20 cellular contexts compared by ENCODE assay signal in the genomic region with DNA sequence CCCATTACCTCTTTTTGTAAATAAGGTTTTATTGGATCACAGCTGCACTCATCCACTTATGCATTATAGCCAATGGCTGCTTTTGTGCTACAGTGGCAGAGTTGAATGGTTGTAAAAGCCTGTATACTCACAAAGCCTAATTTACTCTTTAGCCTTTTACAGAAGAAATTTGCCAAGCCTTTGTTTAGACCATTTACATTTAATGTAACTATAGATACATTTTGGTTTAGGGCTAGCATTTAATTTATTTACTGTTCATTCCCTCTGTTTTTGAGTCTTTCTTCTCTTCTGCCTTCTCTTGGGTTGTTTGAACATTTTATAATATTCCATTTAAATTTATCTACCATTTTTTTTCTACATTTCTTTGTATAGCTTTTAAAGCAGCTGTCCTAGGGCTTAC.
"Had no signal": no experiment of that assay in that cellular context is flagged by ENCODE, and none has a peak within 500 bp of the region (broad histone marks: within the 10 kb centered on the region; RNA-seq: fewer than 3 reads in every experiment).

No MANE protein-coding gene starts in this region.

- H3K27me3 Mint-ChIP-seq: activated CD4-positive, alpha-beta memory T cell treated with anti-CD3 and anti-CD28 coated beads for 36 hours; activated CD4-positive, alpha-beta T cell treated with anti-CD3 and anti-CD28 coated beads for 36 hours; natural killer cell treated with Interleukin-12 subunit alpha and Interleukin-12 subunit beta and Interleukin-15 and Interleukin-18, amount 100 ng/mL, for 72 hours; type B pancreatic cell had no signal

- H3K4me3 ChIP-seq: adrenal gland, breast epithelium, coronary artery, lower lobe of right lung, pancreas, right lobe of liver, stomach had no signal

- DNase-seq: adrenal gland; foreskin melanocyte; hypothalamus; islet precursor cell; lower lobe of right lung; pancreas; right lobe of liver; small intestine; stimulated activated CD4-positive, alpha-beta T cell treated with anti-CD3 and anti-CD28 coated beads, Interleukin-4, amount 100 ng/mL, for 1 hour; stomach had no signal

- H3K9me3 Mint-ChIP-seq: WTC11 had no signal

- H3K36me3 ChIP-seq: adrenal gland, breast epithelium, lower lobe of right lung, neutrophil, pancreas, right lobe of liver, stomach had no signal

- H3K4me1 ChIP-seq: adrenal gland, breast epithelium, lower lobe of right lung, right lobe of liver, stomach had no signal

- H3K27ac ChIP-seq: adrenal gland, breast epithelium, coronary artery, lower lobe of right lung, neutrophil, pancreas, right lobe of liver, stomach had no signal

- H3K27me3 ChIP-seq: adrenal gland, breast epithelium, neutrophil, pancreas, right lobe of liver, stomach had no signal

- H3K27ac Mint-ChIP-seq: activated CD4-positive, alpha-beta T cell treated with anti-CD3 and anti-CD28 coated beads for 36 hours; activated T-helper 1 cell treated with anti-CD3 and anti-CD28 coated beads, Interleukin-12 subunit alpha, Interleukin-12 subunit beta, Interleukin-2, Interleukin-4 antibody, amounts not matched to agents 30 ng/mL and 10 ng/mL and 1 ng/mL, durations not matched to agents 14 hours and 24 hours and 36 hours; T-helper 2 cell treated with Interferon-gamma antibody and Interleukin-4, amounts not matched to agents 5 μg/mL and 100 μg/mL, for 36 hours; type B pancreatic cell; WTC11 had no signal

- H3K4me3 Mint-ChIP-seq: activated CD4-positive, alpha-beta memory T cell treated with anti-CD3 and anti-CD28 coated beads for 36 hours; activated CD4-positive, alpha-beta T cell treated with anti-CD3 and anti-CD28 coated beads for 36 hours; activated T-helper 1 cell treated with anti-CD3 and anti-CD28 coated beads, Interleukin-12 subunit alpha, Interleukin-12 subunit beta, Interleukin-2, Interleukin-4 antibody, amounts not matched to agents 30 ng/mL and 10 ng/mL and 1 ng/mL, durations not matched to agents 14 hours and 24 hours and 36 hours; natural killer cell treated with Interleukin-12 subunit alpha and Interleukin-12 subunit beta and Interleukin-15 and Interleukin-18, amount 100 ng/mL, for 72 hours; T-helper 2 cell treated with Interferon-gamma antibody and Interleukin-4, amounts not matched to agents 5 μg/mL and 100 μg/mL, for 36 hours; type B pancreatic cell; WTC11 had no signal

- H3K36me3 Mint-ChIP-seq: type B pancreatic cell, WTC11 had no signal

- ATAC-seq: lower lobe of right lung; natural killer cell treated with Interleukin-12 subunit alpha and Interleukin-12 subunit beta and Interleukin-15 and Interleukin-18, amount 100 ng/mL, for 72 hours; pancreas; right lobe of liver; WTC11 had no signal
